ENCODE assay signal across 15 cellular contexts in the genomic region with DNA sequence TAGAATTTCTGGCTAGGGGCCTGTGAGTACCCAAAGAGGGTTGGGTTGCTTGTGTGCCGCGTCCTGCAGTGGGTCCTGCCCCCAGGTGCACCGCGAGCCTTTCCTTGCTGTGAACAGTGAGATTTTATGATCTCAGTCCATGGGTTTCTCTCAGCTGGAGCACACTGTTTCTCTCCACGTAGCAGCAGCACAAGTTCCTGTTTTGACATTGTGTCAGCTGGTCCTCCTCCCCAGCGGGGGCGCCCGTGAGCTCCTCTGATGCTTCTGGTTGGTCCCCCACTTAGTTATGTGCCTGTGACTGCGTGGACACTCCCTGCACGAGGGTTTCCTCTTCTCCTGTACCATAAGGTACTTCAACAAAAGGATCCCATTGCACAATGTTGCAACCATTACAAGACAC.
"Had no signal": no experiment of that assay in that cellular context is flagged by ENCODE, and none has a peak within 500 bp of the region (broad histone marks: within the 10 kb centered on the region; RNA-seq: fewer than 3 reads in every experiment).

No MANE protein-coding gene starts in this region.

- H3K27me3 ChIP-seq: adrenal gland, colonic mucosa, heart left ventricle, neutrophil, testis had no signal

- H3K27ac ChIP-seq: adrenal gland, colonic mucosa, heart left ventricle, neutrophil had no signal

- H3K27me3 Mint-ChIP-seq: activated CD4-positive, alpha-beta memory T cell treated with anti-CD3 and anti-CD28 coated beads, Interleukin-2, amount 10 ng/mL, durations not matched to agents 7 days and 5 days; activated naive CD4-positive, alpha-beta T cell treated with anti-CD3 and anti-CD28 coated beads, Interleukin-2, amount 10 ng/mL, durations not matched to agents 7 days and 5 days; naive thymus-derived CD4-positive, alpha-beta T cell; stimulated activated naive CD8-positive, alpha-beta T cell treated with anti-CD3 and anti-CD28 coated beads, Interleukin-15, amount 100 ng/mL, for 72 hours had no signal

- H3K27ac Mint-ChIP-seq: activated CD4-positive, alpha-beta memory T cell treated with anti-CD3 and anti-CD28 coated beads, Interleukin-2, amount 10 ng/mL, durations not matched to agents 7 days and 5 days; activated naive CD4-positive, alpha-beta T cell treated with anti-CD3 and anti-CD28 coated beads, Interleukin-2, amount 10 ng/mL, durations not matched to agents 7 days and 5 days; stimulated activated naive CD8-positive, alpha-beta T cell treated with anti-CD3 and anti-CD28 coated beads, Interleukin-15, amount 100 ng/mL, for 72 hours had no signal

- H3K9me3 Mint-ChIP-seq: activated CD4-positive, alpha-beta memory T cell treated with anti-CD3 and anti-CD28 coated beads, Interleukin-2, amount 10 ng/mL, durations not matched to agents 7 days and 5 days; activated naive CD4-positive, alpha-beta T cell treated with anti-CD3 and anti-CD28 coated beads, Interleukin-2, amount 10 ng/mL, durations not matched to agents 7 days and 5 days; stimulated activated naive CD8-positive, alpha-beta T cell treated with anti-CD3 and anti-CD28 coated beads, Interleukin-15, amount 100 ng/mL, for 72 hours had no signal

- H3K36me3 ChIP-seq: adrenal gland, colonic mucosa, heart left ventricle, neutrophil had no signal

- H3K4me3 ChIP-seq: adrenal gland, colonic mucosa, heart left ventricle, testis had no signal

- H3K4me1 ChIP-seq: colonic mucosa had no signal

- ATAC-seq: heart left ventricle; naive thymus-derived CD4-positive, alpha-beta T cell; stimulated activated naive CD8-positive, alpha-beta T cell treated with anti-CD3 and anti-CD28 coated beads, Interleukin-15, amount 100 ng/mL, for 72 hours had no signal

- H3K4me3 Mint-ChIP-seq: activated CD4-positive, alpha-beta memory T cell treated with anti-CD3 and anti-CD28 coated beads, Interleukin-2, amount 10 ng/mL, durations not matched to agents 7 days and 5 days; activated naive CD4-positive, alpha-beta T cell treated with anti-CD3 and anti-CD28 coated beads, Interleukin-2, amount 10 ng/mL, durations not matched to agents 7 days and 5 days; naive thymus-derived CD4-positive, alpha-beta T cell; stimulated activated naive CD8-positive, alpha-beta T cell treated with anti-CD3 and anti-CD28 coated beads, Interleukin-15, amount 100 ng/mL, for 72 hours had no signal

- H3K9me3 ChIP-seq: adrenal gland, colonic mucosa, neutrophil, testis had no signal

- DNase-seq: activated CD4-positive, alpha-beta memory T cell treated with anti-CD3 and anti-CD28 coated beads, Interleukin-2, amount 10 ng/mL, durations not matched to agents 7 days and 5 days; activated naive CD4-positive, alpha-beta T cell treated with anti-CD3 and anti-CD28 coated beads, Interleukin-2, amount 10 ng/mL, durations not matched to agents 7 days and 5 days; adrenal gland; caudate nucleus; colonic mucosa; effector CD8-positive, alpha-beta T cell; heart left ventricle; mammary epithelial cell; naive thymus-derived CD4-positive, alpha-beta T cell; retina; stimulated activated CD4-positive, alpha-beta T cell treated with anti-CD3 and anti-CD28 coated beads, Interleukin-15, amount 100 ng/mL, for 24 hours; stimulated activated CD4-positive, alpha-beta T cell treated with anti-CD3 and anti-CD28 coated beads, Interleukin-4, amount 100 ng/mL, for 4 hours; stimulated activated naive CD8-positive, alpha-beta T cell treated with anti-CD3 and anti-CD28 coated beads, Interleukin-15, amount 100 ng/mL, for 72 hours; testis had no signal

- H3K4me1 Mint-ChIP-seq: activated CD4-positive, alpha-beta memory T cell treated with anti-CD3 and anti-CD28 coated beads, Interleukin-2, amount 10 ng/mL, durations not matched to agents 7 days and 5 days had no signal
